Comparison of ENCODE assay signal across 8 cellular contexts in genomic region chr1:39026947-39027507, GRCh38. TPM values are rescaled to one million over a fixed set of nuclear protein-coding genes. Genes with fewer than 3 reads are reported as not detected.
DNase-seq lines count a peak whose midpoint lies in the region; ATAC-seq, FAIRE-seq and TF ChIP-seq lines count a peak whose summit lies in the region.

No MANE protein-coding gene starts in this region.

- no peak for FAIRE-seq in RCC 7860 (lab: Jason Lieb, UNC)

- no peak for ATAC-seq in effector memory CD8-positive, alpha-beta T cell (replicated peaks)

- no peaks in the 10 kb centered on the region for H3K9me3 Mint-ChIP-seq in effector memory CD8-positive, alpha-beta T cell

- peak overlapping the region; percentile 88 to 96 for H3K4me3 Mint-ChIP-seq in effector memory CD8-positive, alpha-beta T cell

- H3K36me3 Mint-ChIP-seq in effector memory CD8-positive, alpha-beta T cell (ENCODE audit: insufficient read depth), result peaks cover 58% of the 10 kb centered on the region

- DNase-seq in MM.1S, result no peak
- no peak for DNase-seq in effector memory CD8-positive, alpha-beta T cell
- DNase-seq in NCI-H69 (lab: John Stamatoyannopoulos, UW), result no peak
- no peak for DNase-seq in MV-4-11 (lab: John Stamatoyannopoulos, UW)
- no peak for DNase-seq in HPDE6-E6E7 (ENCODE audit: extremely low spot score)
- DNase-seq in RCC 7860 (ENCODE audit: low spot score), result no peak

- peaks cover 6% of the 10 kb centered on the region; the same call in 1 of the 2 replicates for H3K36me3 ChIP-seq in MM.1S (replicated peaks; ENCODE audit: insufficient read depth, low read length)
- H3K36me3 ChIP-seq in neural cell (ENCODE audit: insufficient read depth, low read length), result peaks cover 6% of the 10 kb centered on the region

- no peak for TF ChIP-seq RAD21 in neural cell (conservative IDR thresholded peaks at IDR 0.05)

- H3K27me3 ChIP-seq in MM.1S (replicated peaks; ENCODE audit: insufficient read depth, low read length) (no peaks in the 10 kb centered on the region), neural cell (ENCODE audit: insufficient read depth, low read depth, low read length) (no peaks in the 10 kb centered on the region)

- no peaks in the 10 kb centered on the region for H4K20me1 ChIP-seq in MM.1S (ENCODE audit: insufficient read depth, low read length)
- H4K20me1 ChIP-seq in neural cell (ENCODE audit: insufficient read depth), result no peaks in the 10 kb centered on the region

- H3K27ac ChIP-seq in C4-2B, result peak overlapping the region; percentile 91
- peak overlapping the region; percentile 73; the same call in 1 of the 2 replicates for H3K27ac ChIP-seq in MM.1S (ENCODE audit: low read length)
- H3K27ac ChIP-seq in neural cell (ENCODE audit: low read length), result peak overlapping the region; percentile 96

- peaks cover 0 to 1% of the 10 kb centered on the region in 2 donors for H3K27me3 Mint-ChIP-seq in effector memory CD8-positive, alpha-beta T cell

- H3K9me3 ChIP-seq in MM.1S (replicated peaks; ENCODE audit: insufficient read depth, low read length) (no peaks in the 10 kb centered on the region), neural cell (ENCODE audit: low read length) (no peaks in the 10 kb centered on the region)

- peak overlapping the region; percentile 88 to 95 for H3K27ac Mint-ChIP-seq in effector memory CD8-positive, alpha-beta T cell

- H3K79me2 ChIP-seq in MM.1S (ENCODE audit: low read length) (peaks cover 47% of the 10 kb centered on the region), neural cell (replicated peaks; ENCODE audit: insufficient read depth, low read length) (peaks cover 37% of the 10 kb centered on the region)

- TF ChIP-seq EP300 in neural cell (conservative IDR thresholded peaks at IDR 0.05; ENCODE audit: poor library complexity, severe bottlenecking), result no peak

- peaks cover 16 to 33% of the 10 kb centered on the region in 2 donors for H3K4me1 Mint-ChIP-seq in effector memory CD8-positive, alpha-beta T cell (ENCODE audit: low read depth in 2 of 2)

- H3K4me2 ChIP-seq in MM.1S (ENCODE audit: low read depth, low read length) (peak overlapping the region; percentile 58), neural cell (ENCODE audit: low read length) (peak overlapping the region; percentile 60)

- peak overlapping the region; percentile 97 for H3K4me3 ChIP-seq in MM.1S (ENCODE audit: low read length)
- H3K4me3 ChIP-seq in neural cell (ENCODE audit: low read length), result peak overlapping the region; percentile 74

- H3K9me2 ChIP-seq in MM.1S (replicated peaks; ENCODE audit: insufficient read depth, low read length), result no peaks in the 10 kb centered on the region
- H3K9me2 ChIP-seq in neural cell (ENCODE audit: insufficient read depth, low read length), result no peaks in the 10 kb centered on the region

- peak overlapping the region; percentile 97 for H2AFZ ChIP-seq in MM.1S (ENCODE audit: low read length)
- no peak overlapping the region for H2AFZ ChIP-seq in neural cell (ENCODE audit: low read depth, low read length)

- H3F3A ChIP-seq in MM.1S (ENCODE audit: insufficient read depth, low read length) (peaks cover 7% of the 10 kb centered on the region), neural cell (ENCODE audit: insufficient read depth, low read length, poor library complexity, severe bottlenecking) (no peaks in the 10 kb centered on the region)

- TF ChIP-seq CTCF in C4-2B (conservative IDR thresholded peaks at IDR 0.05) (no peak), MM.1S (IDR thresholded peaks at IDR 0.05; ENCODE audit: low read length) (no peak), neural cell (IDR thresholded peaks at IDR 0.05; ENCODE audit: poor library complexity, severe bottlenecking) (no peak)

- peak overlapping the region; percentile 85 for H3K9ac ChIP-seq in MM.1S (ENCODE audit: low read length)
- H3K9ac ChIP-seq in neural cell (ENCODE audit: low read length), result peak overlapping the region; percentile 93

- H3K4me1 ChIP-seq in MM.1S (ENCODE audit: low read length), result 0 out of 2 replicates have a peak, but pooled peaks cover 3% of the 10 kb centered on the region

TF ChIP-seq in neural cell, 6 proteins besides CTCF, POLR2A, EP300 and RAD21:
- TF ChIP-seq SMC3 (conservative IDR thresholded peaks at IDR 0.05; ENCODE audit: poor library complexity), result peak; percentile 4
- no peak for TF ChIP-seq REST (IDR thresholded peaks at IDR 0.05; ENCODE audit: borderline replicate concordance)
- no peak for TF ChIP-seq EZH2 (IDR thresholded peaks at IDR 0.05; ENCODE audit: borderline replicate concordance, insufficient read depth, low read length, poor library complexity, severe bottlenecking)
TF ChIP-seq in neural cell: peak in this region for 1.

RNA-seq across cellular contexts. Expression of gene NDUFS5, which starts 0.9 kb away (rescaled TPM):
- 848 and 1,398 TPM in 2 replicates for polyA plus RNA-seq in neural cell
- polyA minus RNA-seq in neural cell, result 252 and 303 TPM in 2 replicates

RNA-seq across cellular contexts. Expression of gene AKIRIN1, which starts 36.0 kb away (rescaled TPM):
- 179 and 181 TPM in 2 replicates for polyA plus RNA-seq in neural cell
- polyA minus RNA-seq in neural cell, result 110 and 122 TPM in 2 replicates
